14 cellular contexts compared by ENCODE assay signal in genomic region chr6:1124885-1125284, GRCh38.
A peak's percentile ranks its signal among the peaks of the same experiment; 100 is the strongest.
DNase-seq lines count a peak whose midpoint lies in the region; ATAC-seq and TF ChIP-seq lines count a peak whose summit lies in the region.
"Had no signal": no experiment of that assay in that cellular context is flagged by ENCODE, and none has a peak within 500 bp of the region (broad histone marks: within the 10 kb centered on the region; RNA-seq: fewer than 3 reads in every experiment).

No MANE protein-coding gene starts in this region.

- no peaks in the 10 kb centered on the region for H3K9me3 ChIP-seq in body of pancreas
- no peaks in the 10 kb centered on the region for H3K9me3 ChIP-seq in hepatocyte (ENCODE audit: low read depth)

- intact Hi-C loops in body of pancreas (cut with DNase I): no loop called here

- H3K4me3 ChIP-seq in body of pancreas (no peak overlapping the region), epithelial cell of esophagus (ENCODE audit: low read length) (no peak overlapping the region), hepatocyte (no peak overlapping the region)

- H3K4me1 ChIP-seq in body of pancreas: peaks cover 16% of the 10 kb centered on the region
- H3K4me1 ChIP-seq in hepatocyte (ENCODE audit: insufficient read depth): no peaks in the 10 kb centered on the region

- no peaks in the 10 kb centered on the region for H3K9me2 ChIP-seq in hepatocyte (replicated peaks; ENCODE audit: insufficient read depth)

- H3K27ac ChIP-seq in body of pancreas (peak overlapping the region in 3 of 4 donors; percentile 42 to 69 (median 45)), hepatocyte (no peak overlapping the region)

- H3K27me3 ChIP-seq in body of pancreas (no peaks in the 10 kb centered on the region), hepatocyte (no peaks in the 10 kb centered on the region)

- ATAC-seq in body of pancreas (no peak), HG02973 (IDR thresholded peaks at IDR 0.05; ENCODE audit: unreplicated experiment) (no peak)

- H3K36me3 ChIP-seq in body of pancreas (replicated peaks in 1 of 2; ENCODE audit: insufficient read depth in 1 of 2, low read depth in 2 of 2) (no peaks in the 10 kb centered on the region), hepatocyte (replicated peaks; ENCODE audit: insufficient read depth, low read depth) (no peaks in the 10 kb centered on the region)

- TF ChIP-seq CTCF in body of pancreas (IDR thresholded peaks at IDR 0.05) (no peak), epithelial cell of esophagus (IDR thresholded peaks at IDR 0.05; ENCODE audit: insufficient read depth, low read depth, low read length, missing control alignments) (no peak), hepatocyte (IDR thresholded peaks at IDR 0.05; ENCODE audit: poor library complexity) (no peak)

- no peaks in the 10 kb centered on the region for H3K79me2 ChIP-seq in hepatocyte

- no peak overlapping the region for H3K4me2 ChIP-seq in hepatocyte

- no peaks in the 10 kb centered on the region for H4K20me1 ChIP-seq in hepatocyte (ENCODE audit: insufficient read depth, poor library complexity, severe bottlenecking)

- H2AFZ ChIP-seq in hepatocyte: no peak overlapping the region

- DNase-seq in body of pancreas (no peak), epithelial cell of esophagus (ENCODE audit: low read depth) (peak; percentile 47), hepatocyte (ENCODE audit: low spot score) (peak; percentile 44), renal cortical epithelial cell (ENCODE audit: low read depth) (peak; percentile 29), NCI-H146 treated with DMSO at 0.1 percent for 48 hours (lab: John Stamatoyannopoulos, UW; ENCODE audit: unreplicated experiment) (no peak), NCI-H2227 treated with DMSO at 0.1 percent for 48 hours (lab: John Stamatoyannopoulos, UW) (no peak)
- DNase-seq: C1 segment of cervical spinal cord; CD4-positive, alpha-beta memory T cell; COR-L47; DMS153; DND-41; H7; HCEC 1CT had no signal

- 32 to 33% methylated on average over 6 of the region's 6 CpGs for WGBS in body of pancreas, 2 donors
- WGBS in hepatocyte (ENCODE audit: low lambda C conversion rate, missing lambda C conversion rate): 55% methylated on average over 6 of the region's 6 CpGs

- no peak for TF ChIP-seq POLR2A in body of pancreas (IDR thresholded peaks at IDR 0.05)

Comparison
In these comparisons a context has a peak if more than half of its experiments do, and no peak if none do; other contexts are left out.
1. DNase-seq: peak in epithelial cell of esophagus (single experiment), hepatocyte (single experiment) and renal cortical epithelial cell (single experiment); none in body of pancreas (0 of 4), NCI-H146 treated with DMSO at 0.1 percent for 48 hours (single experiment) and NCI-H2227 treated with DMSO at 0.1 percent for 48 hours (single experiment).